8 cellular contexts compared by ENCODE assay signal in the genomic region with DNA sequence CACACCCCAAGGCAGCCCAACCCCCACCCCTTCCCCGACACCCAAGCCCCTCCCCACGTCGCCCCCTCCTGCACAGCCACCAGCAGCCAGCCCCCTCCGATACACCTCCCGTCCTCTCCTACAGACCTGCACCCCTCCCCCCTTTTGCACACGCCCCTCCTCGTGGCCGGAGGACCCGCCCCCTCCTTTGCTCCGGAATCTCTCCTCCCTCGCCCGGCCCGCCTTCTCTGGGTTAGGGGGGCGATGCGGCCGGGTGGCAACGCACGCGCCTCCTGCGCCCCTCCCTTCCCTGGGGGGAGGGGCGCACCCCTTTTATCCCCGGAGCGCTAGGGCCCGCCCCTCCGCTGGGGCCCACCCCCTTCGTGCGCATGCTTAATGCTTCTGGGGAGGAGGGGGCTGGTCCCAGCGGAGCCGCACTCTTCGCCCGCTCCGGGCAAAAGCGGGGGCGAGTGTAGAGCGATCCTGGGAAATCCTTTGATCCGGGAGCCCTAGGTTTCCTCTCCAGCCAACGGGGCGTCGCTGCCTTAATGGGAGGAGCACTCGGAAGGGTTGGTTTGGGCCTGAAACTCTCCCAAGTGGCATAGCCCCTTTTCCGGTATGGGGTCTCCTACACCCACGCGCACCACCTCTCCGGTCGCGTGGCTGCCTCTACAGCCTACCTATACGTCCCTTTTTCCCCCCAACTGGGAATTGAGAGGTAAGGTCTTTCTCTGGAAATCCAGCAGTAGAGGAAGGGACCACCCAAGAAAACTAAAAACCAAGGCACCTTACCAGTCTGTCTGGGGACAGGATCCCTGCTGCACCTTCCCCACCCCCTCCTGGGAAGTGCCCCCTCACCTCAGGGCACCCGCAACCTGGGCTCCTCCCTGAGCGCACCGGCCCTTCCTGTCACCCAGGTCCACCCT. TPM values are rescaled to one million over a fixed set of nuclear protein-coding genes. Genes with fewer than 3 reads are reported as not detected.
DNase-seq lines count a peak whose midpoint lies in the region; ATAC-seq and TF ChIP-seq lines count a peak whose summit lies in the region.

No MANE protein-coding gene starts in this region.

- intact Hi-C loops in IMR-90 (cut with micrococcal nuclease) = loop anchor here (1.0 kb wide), 1 partner anchor 30 kb away; a partner anchor contains a TSS

- peaks cover 4% of the 10 kb centered on the region; the same call in 1 of the 2 replicates for H3K9me1 ChIP-seq in IMR-90 (ENCODE audit: insufficient read depth, low read length)

- no peaks in the 10 kb centered on the region; the same call in 1 of the 2 replicates for H3K27me3 ChIP-seq in DOHH2 (ENCODE audit: control insufficient read depth, low read length)
- H3K27me3 ChIP-seq in IMR-90 (ENCODE audit: control insufficient read depth, insufficient read depth, low read length) = no peaks in the 10 kb centered on the region
- H3K27me3 ChIP-seq in OCI-LY3 (ENCODE audit: low read depth, low read length) = no peaks in the 10 kb centered on the region
- no peaks in the 10 kb centered on the region for H3K27me3 ChIP-seq in mononuclear cell (ENCODE audit: insufficient read depth, low read length)

- H3F3A ChIP-seq in DOHH2 (ENCODE audit: control insufficient read depth, insufficient read depth) = peaks cover 24% of the 10 kb centered on the region

- peak overlapping the region; percentile 58 for H3K14ac ChIP-seq in IMR-90 (replicated peaks; ENCODE audit: low read depth, low read length)

- peak overlapping the region; percentile 99 for H2AK9ac ChIP-seq in IMR-90 (replicated peaks; ENCODE audit: low read depth, low read length, poor library complexity)

- H4K20me1 ChIP-seq in DOHH2 (ENCODE audit: control insufficient read depth, insufficient read depth, low read depth, low read length) (peaks cover 18% of the 10 kb centered on the region; the same call in 1 of the 2 replicates), IMR-90 (ENCODE audit: insufficient read depth, low read length) (peaks cover 50% of the 10 kb centered on the region), OCI-LY3 (ENCODE audit: insufficient read depth, low read length) (peaks cover 35% of the 10 kb centered on the region)

- H4K5ac ChIP-seq in IMR-90 (ENCODE audit: low read depth, low read length) = no peak overlapping the region; the same call in 1 of the 2 replicates

- no peaks in the 10 kb centered on the region for H3K36me3 Mint-ChIP-seq in activated T-cell treated with anti-CD3 and anti-CD28 coated beads, Interleukin-2, amount 50 U/mL, for 4 hours (ENCODE audit: insufficient read depth)

- H3K4me3 ChIP-seq in DOHH2 (ENCODE audit: low read length) (peak overlapping the region; percentile 99), IMR-90 (ENCODE audit: insufficient read depth, low read depth, low read length) (peak overlapping the region; percentile 94), OCI-LY3 (ENCODE audit: low read length) (peak overlapping the region; percentile 95), epithelial cell of proximal tubule (ENCODE audit: low read depth, low read length) (peak overlapping the region; percentile 88), mononuclear cell (ENCODE audit: low read length) (peak overlapping the region; percentile 15)

- no peak; the same call in 1 of the 2 replicates for TF ChIP-seq RAD21 in IMR-90 (IDR thresholded peaks at IDR 0.05; ENCODE audit: low read length)

- H3K9ac ChIP-seq in IMR-90 (ENCODE audit: low read depth, low read length) (peak overlapping the region; percentile 83), OCI-LY3 (ENCODE audit: low read length) (peak overlapping the region; percentile 97)

- peak; percentile 49 for ATAC-seq in IMR-90 (ENCODE audit: low read depth)
- no peak for ATAC-seq in activated T-cell treated with anti-CD3 and anti-CD28 coated beads, Interleukin-2, amount 50 U/mL, for 4 hours
- no peak for ATAC-seq in GM19467 (IDR thresholded peaks at IDR 0.05; ENCODE audit: unreplicated experiment)

- peak overlapping the region; percentile 70; the same call in 1 of the 2 replicates for H3K56ac ChIP-seq in IMR-90 (ENCODE audit: extremely low read depth, insufficient read depth, low read length)

- H2AFZ ChIP-seq in IMR-90 (replicated peaks; ENCODE audit: low read length, poor library complexity) = peak overlapping the region; percentile 81
- no peak overlapping the region for H2AFZ ChIP-seq in OCI-LY3 (ENCODE audit: low read depth, low read length)

- H2BK20ac ChIP-seq in IMR-90 (ENCODE audit: low read depth, low read length) = no peak overlapping the region

- WGBS in IMR-90 (ENCODE audit: extremely low coverage in 2 of 2, insufficient read length in 1 of 2), 2 experiments = no CpG with 5 or more reads among the region's 50 CpGs

- dilution Hi-C loops in IMR-90 (cut with HindIII; ENCODE audit: low sequenced_read_pairs, unreplicated experiment) = no loop called here

- TF ChIP-seq CTCF in DOHH2 (IDR thresholded peaks at IDR 0.05; ENCODE audit: low read depth, low read length, poor library complexity, severe bottlenecking) = no peak
- no peak for TF ChIP-seq CTCF in IMR-90 (conservative IDR thresholded peaks at IDR 0.05; ENCODE audit: low read depth, low read length)
- no peak for TF ChIP-seq CTCF in OCI-LY3 (IDR thresholded peaks at IDR 0.05; ENCODE audit: low read depth, low read length)
- no peak for TF ChIP-seq CTCF in epithelial cell of proximal tubule (conservative IDR thresholded peaks at IDR 0.05; ENCODE audit: low read depth, low read length)

- peaks cover 35% of the 10 kb centered on the region for H3K36me3 ChIP-seq in DOHH2 (ENCODE audit: control insufficient read depth, low read length)
- H3K36me3 ChIP-seq in IMR-90 (ENCODE audit: control insufficient read depth, insufficient read depth, low read length) = peaks cover 8% of the 10 kb centered on the region; the same call in 1 of the 2 replicates
- peaks cover 8% of the 10 kb centered on the region for H3K36me3 ChIP-seq in OCI-LY3 (replicated peaks; ENCODE audit: low read depth, low read length)

- no peak overlapping the region for H2BK15ac ChIP-seq in IMR-90 (ENCODE audit: low read depth, low read length)

- CTCF ChIA-PET in IMR-90 (lab: Yijun Ruan, JAX) = no interaction called here

- BruUV-seq in IMR-90 (replicated peaks; lab: Mats Ljungman, UMichigan) = no TSS peak

- H3K79me1 ChIP-seq in IMR-90 (ENCODE audit: low read depth in 1 of 2, low read length in 2 of 2) = peaks cover 24 to 44% of the 10 kb centered on the region in 2 experiments; a peak in 3 of 4 replicates

- peak overlapping the region; percentile 23 for H3K4ac ChIP-seq in IMR-90 (ENCODE audit: low read depth, low read length)

- H2AK5ac ChIP-seq in IMR-90 (ENCODE audit: low read depth, low read length) = peak overlapping the region; percentile 71

- H3K79me2 ChIP-seq in DOHH2 (ENCODE audit: control insufficient read depth, low read length) (peaks cover 56% of the 10 kb centered on the region), OCI-LY3 (ENCODE audit: low read length) (peaks cover 30% of the 10 kb centered on the region)

- no peak overlapping the region for H2BK120ac ChIP-seq in IMR-90 (ENCODE audit: low read depth, low read length)

- no peak overlapping the region for H2BK5ac ChIP-seq in IMR-90 (ENCODE audit: low read depth, low read length, poor library complexity, severe bottlenecking)

- peaks cover 16% of the 10 kb centered on the region for H3K4me1 Mint-ChIP-seq in activated T-cell treated with anti-CD3 and anti-CD28 coated beads, Interleukin-2, amount 50 U/mL, for 4 hours (ENCODE audit: low read depth)

- no peak overlapping the region; the same call in 1 of the 2 replicates for H3K18ac ChIP-seq in IMR-90 (ENCODE audit: low read depth, low read length)

- no peaks in the 10 kb centered on the region for H3K9me3 Mint-ChIP-seq in activated T-cell treated with anti-CD3 and anti-CD28 coated beads, Interleukin-2, amount 50 U/mL, for 4 hours

- POLR2A ChIA-PET in IMR-90 (lab: Charles Lee; ENCODE audit: unreplicated experiment) = no interaction called here

- H3K9me2 ChIP-seq in DOHH2 (replicated peaks; ENCODE audit: control insufficient read depth, low read length) = no peaks in the 10 kb centered on the region

- H3K4me1 ChIP-seq in DOHH2 (ENCODE audit: control insufficient read depth, low read length) = peaks cover 39% of the 10 kb centered on the region
- H3K4me1 ChIP-seq in IMR-90 (ENCODE audit: control insufficient read depth, insufficient read depth, low read length) = peaks cover 17% of the 10 kb centered on the region
- H3K4me1 ChIP-seq in OCI-LY3 (ENCODE audit: low read length) = peaks cover 28% of the 10 kb centered on the region
- H3K4me1 ChIP-seq in mononuclear cell (ENCODE audit: insufficient read depth, low read length) = peaks cover 38% of the 10 kb centered on the region

- peak; percentile 92 for DNase-seq in IMR-90
- peak; percentile 74 for DNase-seq in activated T-cell treated with anti-CD3 and anti-CD28 coated beads, Interleukin-2, amount 50 U/mL, for 4 hours
- DNase-seq in epithelial cell of proximal tubule (ENCODE audit: low read depth) = no peak
- DNase-seq in stimulated activated CD8-positive, alpha-beta memory T cell treated with anti-CD3 and anti-CD28 coated beads, Interleukin-7, amount 100 ng/mL, for 1 hour (ENCODE audit: low read depth in 2 of 2) = peak; percentile 42 to 48

- peak overlapping the region; percentile 36 to 68; a peak in 3 of 4 replicates for H4K8ac ChIP-seq in IMR-90 (ENCODE audit: low read depth in 2 of 2, low read length in 2 of 2)

- in situ Hi-C loops in IMR-90 (cut with MboI; ENCODE audit: low sequenced_read_pairs) = no loop called here

- H3K4me3 Mint-ChIP-seq in activated T-cell treated with anti-CD3 and anti-CD28 coated beads, Interleukin-2, amount 50 U/mL, for 4 hours = peak overlapping the region; percentile 49

- peak overlapping the region; percentile 66 for H3K4me2 ChIP-seq in DOHH2 (ENCODE audit: low read length)
- H3K4me2 ChIP-seq in IMR-90 (ENCODE audit: low read depth, low read length) = peak overlapping the region; percentile 89
- H3K4me2 ChIP-seq in OCI-LY3 (ENCODE audit: low read length) = peak overlapping the region; percentile 93

- peak overlapping the region; percentile 3; the same call in 1 of the 2 replicates for H4K91ac ChIP-seq in IMR-90 (ENCODE audit: insufficient read depth, low read depth, low read length)

- peak overlapping the region; percentile 69 for H3K23ac ChIP-seq in IMR-90 (ENCODE audit: low read depth, low read length)

- H3K27ac ChIP-seq in DOHH2 (ENCODE audit: low read depth, low read length) (peak overlapping the region; percentile 80), IMR-90 (ENCODE audit: insufficient read depth, low read length) (peak overlapping the region; percentile 97), OCI-LY3 (ENCODE audit: low read length) (peak overlapping the region; percentile 87)

- no peak for TF ChIP-seq POLR2A in IMR-90 (IDR thresholded peaks at IDR 0.05; ENCODE audit: low read depth, low read length)

- H3K9me3 ChIP-seq in DOHH2 (ENCODE audit: control insufficient read depth, insufficient read depth, low read length) (no peaks in the 10 kb centered on the region), IMR-90 (ENCODE audit: control insufficient read depth, insufficient read depth, low read length) (no peaks in the 10 kb centered on the region), OCI-LY3 (ENCODE audit: insufficient read depth, low read length) (no peaks in the 10 kb centered on the region), mononuclear cell (ENCODE audit: low read depth, low read length) (no peaks in the 10 kb centered on the region)

- H3K27me3 Mint-ChIP-seq in activated T-cell treated with anti-CD3 and anti-CD28 coated beads, Interleukin-2, amount 50 U/mL, for 4 hours (ENCODE audit: low read depth) = no peaks in the 10 kb centered on the region

RNA-seq across cellular contexts. Expression of a gene that starts 1.9 kb away (rescaled TPM):
- 1.1 TPM in 2 replicates for total RNA-seq in IMR-90 (2012; rRNA removed)
- polyA plus RNA-seq in IMR-90 (2012; rRNA removed) = 6.2 and 6.4 TPM in 2 replicates
- polyA plus RNA-seq in IMR-90 (2012; cell fraction: cytosol; rRNA removed) = 9.7 and 10.0 TPM in 2 replicates
- 15.8 and 22.6 TPM in 2 replicates for polyA plus RNA-seq in IMR-90 (2012; cell fraction: nucleus; rRNA removed; ENCODE audit: low replicate concordance)
- total RNA-seq in activated T-cell treated with anti-CD3 and anti-CD28 coated beads, Interleukin-2, amount 50 U/mL, for 4 hours = 1 to 10 TPM; 3.9 to 8.5 (median 6.4) TPM
- total RNA-seq in epithelial cell of proximal tubule = 7.9 and 10.1 TPM in 2 replicates
- total RNA-seq in mononuclear cell = 1.3 TPM

RNA-seq across cellular contexts. Expression of a gene that starts 19.6 kb away (rescaled TPM):
- total RNA-seq in IMR-90 (2012; rRNA removed) (9.9 and 17.5 TPM in 2 replicates), epithelial cell of proximal tubule (49.1 and 52.4 TPM in 2 replicates), mononuclear cell (0.63 TPM)
- 75.1 and 101 TPM in 2 replicates for polyA plus RNA-seq in IMR-90 (2012; rRNA removed)
- 67.5 and 73.6 TPM in 2 replicates for polyA plus RNA-seq in IMR-90 (2012; cell fraction: cytosol; rRNA removed)
- 35.0 and 62.6 TPM in 2 replicates for polyA plus RNA-seq in IMR-90 (2012; cell fraction: nucleus; rRNA removed; ENCODE audit: low replicate concordance)
- 1 to 10 TPM; 2.7 to 3.2 (median 2.8) TPM for total RNA-seq in activated T-cell treated with anti-CD3 and anti-CD28 coated beads, Interleukin-2, amount 50 U/mL, for 4 hours

RNA-seq across cellular contexts. Expression of a gene that starts 29.9 kb away (rescaled TPM):
- total RNA-seq in IMR-90 (2012; rRNA removed) (10.9 and 13.9 TPM in 2 replicates), epithelial cell of proximal tubule (12.4 and 20.3 TPM in 2 replicates), mononuclear cell (16.8 TPM)
- 8.2 and 8.8 TPM in 2 replicates for polyA plus RNA-seq in IMR-90 (2012; rRNA removed)
- 7.4 and 8.5 TPM in 2 replicates for polyA plus RNA-seq in IMR-90 (2012; cell fraction: cytosol; rRNA removed)
- polyA plus RNA-seq in IMR-90 (2012; cell fraction: nucleus; rRNA removed; ENCODE audit: low replicate concordance) = 5.2 and 7.5 TPM in 2 replicates
- 10 to 100 TPM; 22.5 to 26.0 (median 25.5) TPM for total RNA-seq in activated T-cell treated with anti-CD3 and anti-CD28 coated beads, Interleukin-2, amount 50 U/mL, for 4 hours

RNA-seq across cellular contexts. Expression of a gene that starts 36.7 kb away (rescaled TPM):
- total RNA-seq in IMR-90 (2012; rRNA removed) (1.1 and 2.0 TPM in 2 replicates), epithelial cell of proximal tubule (1.7 and 3.9 TPM in 2 replicates), mononuclear cell (0.73 TPM)
- polyA plus RNA-seq in IMR-90 (2012; rRNA removed) = 9.4 and 9.8 TPM in 2 replicates
- 4.7 and 4.8 TPM in 2 replicates for polyA plus RNA-seq in IMR-90 (2012; cell fraction: cytosol; rRNA removed)
- 15.6 and 30.1 TPM in 2 replicates for polyA plus RNA-seq in IMR-90 (2012; cell fraction: nucleus; rRNA removed; ENCODE audit: low replicate concordance)
- 1 to 10 TPM; 2.1 to 3.2 (median 3.0) TPM for total RNA-seq in activated T-cell treated with anti-CD3 and anti-CD28 coated beads, Interleukin-2, amount 50 U/mL, for 4 hours

RNA-seq across cellular contexts. Expression of a gene that starts 53.3 kb away (rescaled TPM):
- total RNA-seq in IMR-90 (2012; rRNA removed) (15.0 and 18.5 TPM in 2 replicates), epithelial cell of proximal tubule (78.8 and 112 TPM in 2 replicates), mononuclear cell (4.8 TPM)
- 23.2 and 23.4 TPM in 2 replicates for polyA plus RNA-seq in IMR-90 (2012; rRNA removed)
- 15.9 and 35.9 TPM in 2 replicates for polyA plus RNA-seq in IMR-90 (2012; cell fraction: cytosol; rRNA removed)
- 13.3 and 22.2 TPM in 2 replicates for polyA plus RNA-seq in IMR-90 (2012; cell fraction: nucleus; rRNA removed; ENCODE audit: low replicate concordance)
- total RNA-seq in activated T-cell treated with anti-CD3 and anti-CD28 coated beads, Interleukin-2, amount 50 U/mL, for 4 hours = 10 to 100 TPM; 34.6 to 45.2 (median 37.0) TPM

Comparison
In these comparisons a context has a peak if more than half of its experiments do, and no peak if none do; other contexts are left out.
1. H3K4me3 ChIP-seq: peak in every context shown above with its lines; median percentile 99 in DOHH2; 95 in OCI-LY3; 94 in IMR-90; 88 in epithelial cell of proximal tubule; 15 in mononuclear cell.